In the genomic region with DNA sequence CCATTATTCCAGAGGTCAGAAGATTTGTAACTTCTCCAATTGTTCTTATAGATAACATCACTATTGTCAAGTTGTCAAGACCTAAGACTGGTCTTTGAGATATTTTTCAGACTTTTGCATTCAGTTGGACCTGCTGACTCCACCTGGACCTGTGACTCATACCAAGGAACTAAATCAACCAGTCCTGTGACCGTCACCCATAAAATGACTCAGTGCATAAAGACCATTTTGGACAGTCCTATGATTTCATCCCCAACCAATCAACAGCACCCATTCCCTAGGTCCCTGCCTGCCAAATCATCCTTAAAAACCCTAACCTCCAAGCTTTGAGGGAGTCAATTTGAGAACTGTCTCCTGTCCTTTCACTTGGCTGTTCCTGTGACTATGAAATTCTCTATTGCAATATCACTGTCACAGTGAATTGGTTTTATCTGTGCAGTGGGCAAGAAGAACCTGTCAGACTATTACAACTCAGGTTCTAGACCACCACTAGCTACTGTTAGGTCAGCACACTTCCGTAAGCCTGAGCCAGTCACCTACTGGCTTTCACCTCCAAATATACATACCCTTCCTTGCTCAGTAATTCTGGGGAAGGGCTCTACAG, we compare ENCODE assay signal across 1 cellular context.
TF ChIP-seq lines count a peak whose summit lies in the region.

No MANE protein-coding gene starts in this region.

TF ChIP-seq in GM12878, 131 proteins besides CTCF, POLR2A, EP300 and RAD21:
- TF ChIP-seq CEBPB (IDR thresholded peaks at IDR 0.05; ENCODE audit: borderline replicate concordance in 1 of 2, low read depth in 2 of 2, low read length in 2 of 2): no peak
- TF ChIP-seq, protein P1, sequence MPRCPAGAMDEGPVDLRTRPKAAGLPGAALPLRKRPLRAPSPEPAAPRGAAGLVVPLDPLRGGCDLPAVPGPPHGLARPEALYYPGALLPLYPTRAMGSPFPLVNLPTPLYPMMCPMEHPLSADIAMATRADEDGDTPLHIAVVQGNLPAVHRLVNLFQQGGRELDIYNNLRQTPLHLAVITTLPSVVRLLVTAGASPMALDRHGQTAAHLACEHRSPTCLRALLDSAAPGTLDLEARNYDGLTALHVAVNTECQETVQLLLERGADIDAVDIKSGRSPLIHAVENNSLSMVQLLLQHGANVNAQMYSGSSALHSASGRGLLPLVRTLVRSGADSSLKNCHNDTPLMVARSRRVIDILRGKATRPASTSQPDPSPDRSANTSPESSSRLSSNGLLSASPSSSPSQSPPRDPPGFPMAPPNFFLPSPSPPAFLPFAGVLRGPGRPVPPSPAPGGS (IDR thresholded peaks at IDR 0.05; ENCODE audit: borderline replicate concordance, insufficient read depth, low read depth, low read length, poor library complexity, severe bottlenecking): no peak
- TF ChIP-seq FOS (IDR thresholded peaks at IDR 0.05; ENCODE audit: borderline replicate concordance, extremely low read depth, insufficient read length): no peak
- TF ChIP-seq, protein P2, sequence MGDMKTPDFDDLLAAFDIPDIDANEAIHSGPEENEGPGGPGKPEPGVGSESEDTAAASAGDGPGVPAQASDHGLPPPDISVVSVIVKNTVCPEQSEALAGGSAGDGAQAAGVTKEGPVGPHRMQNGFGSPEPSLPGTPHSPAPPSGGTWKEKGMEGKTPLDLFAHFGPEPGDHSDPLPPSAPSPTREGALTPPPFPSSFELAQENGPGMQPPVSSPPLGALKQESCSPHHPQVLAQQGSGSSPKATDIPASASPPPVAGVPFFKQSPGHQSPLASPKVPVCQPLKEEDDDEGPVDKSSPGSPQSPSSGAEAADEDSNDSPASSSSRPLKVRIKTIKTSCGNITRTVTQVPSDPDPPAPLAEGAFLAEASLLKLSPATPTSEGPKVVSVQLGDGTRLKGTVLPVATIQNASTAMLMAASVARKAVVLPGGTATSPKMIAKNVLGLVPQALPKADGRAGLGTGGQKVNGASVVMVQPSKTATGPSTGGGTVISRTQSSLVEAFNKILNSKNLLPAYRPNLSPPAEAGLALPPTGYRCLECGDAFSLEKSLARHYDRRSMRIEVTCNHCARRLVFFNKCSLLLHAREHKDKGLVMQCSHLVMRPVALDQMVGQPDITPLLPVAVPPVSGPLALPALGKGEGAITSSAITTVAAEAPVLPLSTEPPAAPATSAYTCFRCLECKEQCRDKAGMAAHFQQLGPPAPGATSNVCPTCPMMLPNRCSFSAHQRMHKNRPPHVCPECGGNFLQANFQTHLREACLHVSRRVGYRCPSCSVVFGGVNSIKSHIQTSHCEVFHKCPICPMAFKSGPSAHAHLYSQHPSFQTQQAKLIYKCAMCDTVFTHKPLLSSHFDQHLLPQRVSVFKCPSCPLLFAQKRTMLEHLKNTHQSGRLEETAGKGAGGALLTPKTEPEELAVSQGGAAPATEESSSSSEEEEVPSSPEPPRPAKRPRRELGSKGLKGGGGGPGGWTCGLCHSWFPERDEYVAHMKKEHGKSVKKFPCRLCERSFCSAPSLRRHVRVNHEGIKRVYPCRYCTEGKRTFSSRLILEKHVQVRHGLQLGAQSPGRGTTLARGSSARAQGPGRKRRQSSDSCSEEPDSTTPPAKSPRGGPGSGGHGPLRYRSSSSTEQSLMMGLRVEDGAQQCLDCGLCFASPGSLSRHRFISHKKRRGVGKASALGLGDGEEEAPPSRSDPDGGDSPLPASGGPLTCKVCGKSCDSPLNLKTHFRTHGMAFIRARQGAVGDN (IDR thresholded peaks at IDR 0.05): no peak
- no peak for TF ChIP-seq CBFB (IDR thresholded peaks at IDR 0.05; ENCODE audit: low read depth)
- no peak for TF ChIP-seq YBX1 (IDR thresholded peaks at IDR 0.05)
- TF ChIP-seq, protein P3, sequence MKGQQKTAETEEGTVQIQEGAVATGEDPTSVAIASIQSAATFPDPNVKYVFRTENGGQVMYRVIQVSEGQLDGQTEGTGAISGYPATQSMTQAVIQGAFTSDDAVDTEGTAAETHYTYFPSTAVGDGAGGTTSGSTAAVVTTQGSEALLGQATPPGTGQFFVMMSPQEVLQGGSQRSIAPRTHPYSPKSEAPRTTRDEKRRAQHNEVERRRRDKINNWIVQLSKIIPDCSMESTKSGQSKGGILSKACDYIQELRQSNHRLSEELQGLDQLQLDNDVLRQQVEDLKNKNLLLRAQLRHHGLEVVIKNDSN (IDR thresholded peaks at IDR 0.05; ENCODE audit: borderline replicate concordance, extremely low read length, insufficient read depth, low read depth, low read length): no peak
- no peak for TF ChIP-seq KDM1A (IDR thresholded peaks at IDR 0.05; ENCODE audit: borderline replicate concordance)
